Comparison of ENCODE assay signal across 1 cellular context in the genomic region with DNA sequence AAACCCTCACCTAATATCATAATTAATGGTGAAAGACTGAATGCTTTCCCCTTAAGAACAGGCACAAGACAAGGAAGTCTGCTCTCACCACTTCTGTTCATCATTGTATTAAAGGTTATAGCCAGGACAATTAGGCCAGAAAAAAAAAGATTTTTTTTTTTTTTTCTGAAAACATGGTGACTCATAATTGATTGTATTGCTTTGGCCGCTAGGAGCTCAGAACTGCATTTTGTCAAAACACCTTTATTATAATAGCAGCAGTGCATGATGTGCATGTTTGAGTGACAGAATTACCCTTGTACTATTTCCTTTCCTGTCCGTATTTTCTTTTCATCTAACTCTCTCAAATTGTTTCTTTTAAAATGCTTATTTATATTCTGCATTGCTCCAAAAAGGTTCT.
TF ChIP-seq lines count a peak whose summit lies in the region.

No MANE protein-coding gene starts in this region.

TF ChIP-seq in IMR-90, 13 proteins besides CTCF, POLR2A, EP300 and RAD21:
- 0 out of 2 replicates have a peak, but pooled peaks have one; percentile 9 for TF ChIP-seq FOS (IDR thresholded peaks at IDR 0.05; ENCODE audit: low read depth, low read length)
- no peak for TF ChIP-seq CEBPB (IDR thresholded peaks at IDR 0.05; ENCODE audit: low read depth, low read length)
- no peak for TF ChIP-seq CHD1 (IDR thresholded peaks at IDR 0.05; ENCODE audit: low read depth, low read length)
- TF ChIP-seq RCOR1 (IDR thresholded peaks at IDR 0.05; ENCODE audit: insufficient replicate concordance, low read length) = no peak
- no peak for TF ChIP-seq MAFK (IDR thresholded peaks at IDR 0.05; ENCODE audit: low read depth, low read length)
